In genomic region chr2:207584952-207585351, GRCh38 we compare ENCODE assay signal across 22 cellular contexts. TPM values are rescaled to one million over a fixed set of nuclear protein-coding genes. Genes with fewer than 3 reads are reported as not detected.
A peak's percentile ranks its signal among the peaks of the same experiment; 100 is the strongest.
DNase-seq lines count a peak whose midpoint lies in the region; ATAC-seq and TF ChIP-seq lines count a peak whose summit lies in the region.
"Had no signal": no experiment of that assay in that cellular context is flagged by ENCODE, and none has a peak within 500 bp of the region (broad histone marks: within the 10 kb centered on the region; RNA-seq: fewer than 3 reads in every experiment).

No MANE protein-coding gene starts in this region.

- ATAC-seq in heart left ventricle: peak; percentile 47 to 68 (median 55)
- ATAC-seq in CD8-positive, alpha-beta T cell: no peak
- ATAC-seq in naive thymus-derived CD4-positive, alpha-beta T cell: no peak
- no peak for ATAC-seq in GM21515 (IDR thresholded peaks at IDR 0.05; ENCODE audit: unreplicated experiment)
- ATAC-seq in mucosa of descending colon: no peak
- ATAC-seq: HCT116 had no signal

- H3K36me3 ChIP-seq in heart left ventricle (peaks cover 0 to 95% (median 73%) of the 10 kb centered on the region in 9 donors), left ventricle myocardium inferior (peaks cover 77% of the 10 kb centered on the region), mucosa of descending colon (ENCODE audit: low read depth) (no peaks in the 10 kb centered on the region)
- peaks cover 13% of the 10 kb centered on the region for H3K36me3 ChIP-seq in CD8-positive, alpha-beta T cell (ENCODE audit: insufficient read depth, low read length)
- H3K36me3 ChIP-seq in naive thymus-derived CD4-positive, alpha-beta T cell (ENCODE audit: control insufficient read depth in 2 of 3, insufficient read depth in 3 of 3, low read length in 3 of 3): peaks cover 5 to 47% (median 6%) of the 10 kb centered on the region in 3 experiments

- POLR2A ChIA-PET in CD8-positive, alpha-beta T cell (lab: Charles Lee): interaction anchor here (1.6 kb wide), 1 partner anchor 54 kb away, joined by 5 read pairs; no protein-coding TSS in a partner anchor
- POLR2A ChIA-PET in naive thymus-derived CD4-positive, alpha-beta T cell (lab: Charles Lee): interaction anchor here (0.6 kb wide), 1 partner anchor 80 kb away, joined by 3 read pairs; no protein-coding TSS in a partner anchor

- no peak for TF ChIP-seq CTCF in heart left ventricle (IDR thresholded peaks at IDR 0.05)
- TF ChIP-seq CTCF in left ventricle myocardium inferior (IDR thresholded peaks at IDR 0.05; ENCODE audit: borderline replicate concordance): no peak
- TF ChIP-seq CTCF in CD8-positive, alpha-beta T cell (IDR thresholded peaks at IDR 0.05): no peak
- no peak for TF ChIP-seq CTCF in endothelial cell (IDR thresholded peaks at IDR 0.05; ENCODE audit: unreplicated experiment)
- no peak for TF ChIP-seq CTCF in GM10266 (IDR thresholded peaks at IDR 0.05; ENCODE audit: control insufficient read depth, insufficient read depth, low read depth, missing control alignments)
- no peak for TF ChIP-seq CTCF in mucosa of descending colon (IDR thresholded peaks at IDR 0.05)

- H3K27me3 Mint-ChIP-seq in CD8-positive, alpha-beta T cell (ENCODE audit: low read depth): no peaks in the 10 kb centered on the region
- H3K27me3 Mint-ChIP-seq in endothelial cell (ENCODE audit: unreplicated experiment): peaks cover 3% of the 10 kb centered on the region
- no peaks in the 10 kb centered on the region for H3K27me3 Mint-ChIP-seq in naive thymus-derived CD4-positive, alpha-beta T cell
- H3K27me3 Mint-ChIP-seq: CD4-positive, alpha-beta memory T cell; IgD-negative memory B cell had no signal

- peaks cover 86% of the 10 kb centered on the region for H3K36me3 Mint-ChIP-seq in CD8-positive, alpha-beta T cell
- H3K36me3 Mint-ChIP-seq in endothelial cell (ENCODE audit: low read depth, unreplicated experiment): peaks cover 40% of the 10 kb centered on the region
- H3K36me3 Mint-ChIP-seq in naive thymus-derived CD4-positive, alpha-beta T cell: peaks cover 32 to 77% (median 67%) of the 10 kb centered on the region in 5 donors

- H3K9me3 ChIP-seq in heart left ventricle (no peaks in the 10 kb centered on the region), left ventricle myocardium inferior (replicated peaks) (no peaks in the 10 kb centered on the region), mucosa of descending colon (no peaks in the 10 kb centered on the region)
- H3K9me3 ChIP-seq in CD8-positive, alpha-beta T cell (ENCODE audit: low read length): no peaks in the 10 kb centered on the region
- no peaks in the 10 kb centered on the region for H3K9me3 ChIP-seq in naive thymus-derived CD4-positive, alpha-beta T cell (ENCODE audit: control insufficient read depth in 2 of 3, low read length in 3 of 3)
- H3K9me3 ChIP-seq: SJCRH30 had no signal

- peak overlapping the region; percentile 56 for H3K27ac Mint-ChIP-seq in CD8-positive, alpha-beta T cell
- H3K27ac Mint-ChIP-seq in endothelial cell (ENCODE audit: unreplicated experiment): no peak overlapping the region
- H3K27ac Mint-ChIP-seq in naive thymus-derived CD4-positive, alpha-beta T cell: peak overlapping the region in 7 of 9 donors; percentile 27 to 71 (median 46)

- DNase-seq in heart left ventricle (peak in 3 of 5 donors; percentile 15 to 51 (median 30)), left ventricle myocardium inferior (no peak), endothelial cell (ENCODE audit: low spot score) (no peak), GM10266 (ENCODE audit: extremely low spot score) (no peak), mucosa of descending colon (no peak)
- no peak for DNase-seq in CD8-positive, alpha-beta T cell
- no peak for DNase-seq in naive thymus-derived CD4-positive, alpha-beta T cell
- DNase-seq: Calu3; CD4-positive, alpha-beta memory T cell; DMS153; NCI-H1694; NCI-H2081; NCI-H2171; NCI-H345; NCI-H524; NCI-H774; NK-92 treated with Interleukin-12 subunit alpha and Interleukin-12 subunit beta, amount 100 ng/mL, for 24 hours; SJCRH30 had no signal

- no peaks in the 10 kb centered on the region for H3K9me3 Mint-ChIP-seq in CD8-positive, alpha-beta T cell
- H3K9me3 Mint-ChIP-seq in endothelial cell (ENCODE audit: unreplicated experiment): no peaks in the 10 kb centered on the region
- peaks cover 0 to 8% (median 0%) of the 10 kb centered on the region in 11 donors for H3K9me3 Mint-ChIP-seq in naive thymus-derived CD4-positive, alpha-beta T cell
- H3K9me3 Mint-ChIP-seq: CD4-positive, alpha-beta memory T cell had no signal

- no peak for TF ChIP-seq POLR2A in heart left ventricle (IDR thresholded peaks at IDR 0.05)

- 67 to 77% (median 72%) methylated on average over 4 of the region's 4 CpGs for WGBS in heart left ventricle, 4 donors

- no peak overlapping the region for H3K4me3 Mint-ChIP-seq in CD8-positive, alpha-beta T cell
- H3K4me3 Mint-ChIP-seq in endothelial cell (ENCODE audit: unreplicated experiment): peak overlapping the region; percentile 18
- H3K4me3 Mint-ChIP-seq in naive thymus-derived CD4-positive, alpha-beta T cell: no peak overlapping the region
- H3K4me3 Mint-ChIP-seq: CD4-positive, alpha-beta memory T cell; IgD-negative memory B cell had no signal

- intact Hi-C loops in heart left ventricle (cut with DNase I) (no loop called here), left ventricle myocardium inferior (cut with micrococcal nuclease) (no loop called here), mucosa of descending colon (cut with DNase I, micrococcal nuclease) (no loop called here)
- intact Hi-C loops in CD8-positive, alpha-beta T cell (cut with DNase I, micrococcal nuclease): no loop called here
- intact Hi-C loops in naive thymus-derived CD4-positive, alpha-beta T cell (cut with micrococcal nuclease): loop anchor here in 1 of 2 donors (10.0 kb wide), 1 partner anchor 50 kb away; no protein-coding TSS in a partner anchor

- H3K4me3 ChIP-seq in heart left ventricle (no peak overlapping the region), left ventricle myocardium inferior (no peak overlapping the region), mucosa of descending colon (no peak overlapping the region)
- H3K4me3 ChIP-seq in CD8-positive, alpha-beta T cell (ENCODE audit: low read depth, low read length): no peak overlapping the region
- H3K4me3 ChIP-seq in naive thymus-derived CD4-positive, alpha-beta T cell (ENCODE audit: low read length): no peak overlapping the region
- H3K4me3 ChIP-seq: SJCRH30 had no signal

- H3K4me1 ChIP-seq in heart left ventricle (peaks cover 0 to 1% (median 0%) of the 10 kb centered on the region in 12 donors), left ventricle myocardium inferior (peaks cover 5% of the 10 kb centered on the region), mucosa of descending colon (ENCODE audit: low read depth) (no peaks in the 10 kb centered on the region)
- H3K4me1 ChIP-seq in CD8-positive, alpha-beta T cell (ENCODE audit: insufficient read depth, low read length): no peaks in the 10 kb centered on the region
- H3K4me1 ChIP-seq in naive thymus-derived CD4-positive, alpha-beta T cell (ENCODE audit: control insufficient read depth in 2 of 2, insufficient read depth in 2 of 2, low read length in 2 of 2): no peaks in the 10 kb centered on the region
- H3K4me1 ChIP-seq: SJCRH30 had no signal

- H3K27me3 ChIP-seq in heart left ventricle (no peaks in the 10 kb centered on the region), left ventricle myocardium inferior (ENCODE audit: low read depth) (no peaks in the 10 kb centered on the region)
- H3K27me3 ChIP-seq in CD8-positive, alpha-beta T cell (ENCODE audit: insufficient read depth, low read length): no peaks in the 10 kb centered on the region
- no peaks in the 10 kb centered on the region for H3K27me3 ChIP-seq in naive thymus-derived CD4-positive, alpha-beta T cell (ENCODE audit: control insufficient read depth in 2 of 2, insufficient read depth in 2 of 2, low read length in 2 of 2)
- H3K27me3 ChIP-seq: SJCRH30 had no signal

- H3K27ac ChIP-seq in heart left ventricle: no peak overlapping the region
- no peak overlapping the region for H3K27ac ChIP-seq in left ventricle myocardium inferior (replicated peaks)
- no peak overlapping the region for H3K27ac ChIP-seq in CD8-positive, alpha-beta T cell (ENCODE audit: low read depth, low read length)
- H3K27ac ChIP-seq in naive thymus-derived CD4-positive, alpha-beta T cell (ENCODE audit: low read depth, low read length): no peak overlapping the region
- H3K27ac ChIP-seq: RWPE1, SJCRH30 had no signal

- CTCF ChIA-PET in CD8-positive, alpha-beta T cell (lab: Charles Lee): no interaction called here
- CTCF ChIA-PET in naive thymus-derived CD4-positive, alpha-beta T cell (lab: Charles Lee): no interaction called here

- peaks cover 19% of the 10 kb centered on the region for H3K4me1 Mint-ChIP-seq in CD8-positive, alpha-beta T cell (ENCODE audit: low read depth)
- no peaks in the 10 kb centered on the region for H3K4me1 Mint-ChIP-seq in endothelial cell (ENCODE audit: unreplicated experiment)
- H3K4me1 Mint-ChIP-seq in naive thymus-derived CD4-positive, alpha-beta T cell: peaks cover 5 to 54% (median 18%) of the 10 kb centered on the region in 7 donors

RNA-seq across cellular contexts. Expression of gene METTL21A, which starts 40.2 kb away (rescaled TPM):
- total RNA-seq in heart left ventricle (10 to 100 TPM; 10.2 to 27.6 (median 14.6) TPM), left ventricle myocardium inferior (12.5 TPM), endothelial cell (ENCODE audit: unreplicated experiment) (14.9 TPM), mucosa of descending colon (10 to 100 TPM in 2 of 3 donors, 1 to 10 TPM in 1; 9.6 to 21.5 (median 15.2) TPM)
- polyA plus RNA-seq in heart left ventricle: 10 to 100 TPM; 13.3 to 27.4 TPM
- 10 to 100 TPM; 12.3 to 12.4 TPM for total RNA-seq in CD8-positive, alpha-beta T cell
- 10 to 100 TPM; 14.6 to 20.5 (median 19.6) TPM for total RNA-seq in naive thymus-derived CD4-positive, alpha-beta T cell
- polyA plus RNA-seq in naive thymus-derived CD4-positive, alpha-beta T cell: 10 to 100 TPM; 39.9 to 40.2 TPM

RNA-seq across cellular contexts. Expression of gene CREB1, which starts 55.2 kb away (rescaled TPM):
- total RNA-seq in heart left ventricle (10 to 100 TPM; 32.1 to 58.9 (median 49.3) TPM), left ventricle myocardium inferior (50.5 TPM), endothelial cell (ENCODE audit: unreplicated experiment) (76.8 TPM), mucosa of descending colon (10 to 100 TPM; 51.1 to 65.0 (median 53.3) TPM)
- 1 to 10 TPM; 4.3 to 9.0 TPM for polyA plus RNA-seq in heart left ventricle
- 10 to 100 TPM; 43.9 to 51.4 TPM for total RNA-seq in CD8-positive, alpha-beta T cell
- total RNA-seq in naive thymus-derived CD4-positive, alpha-beta T cell: 100 to 1,000 TPM in 4 of 5 experiments, 10 to 100 TPM in 1; 89.7 to 141 (median 115) TPM
- polyA plus RNA-seq in naive thymus-derived CD4-positive, alpha-beta T cell: 10 to 100 TPM; 71.1 to 85.7 TPM

Comparison
In these comparisons a context has a peak if more than half of its experiments do, and no peak if none do; other contexts are left out.
1. DNase-seq: peak in heart left ventricle (3 of 5); none in left ventricle myocardium inferior (single experiment), CD8-positive, alpha-beta T cell (0 of 7), endothelial cell (single experiment), naive thymus-derived CD4-positive, alpha-beta T cell (0 of 9), GM10266 (single experiment) and mucosa of descending colon (0 of 3).
2. ATAC-seq: peak in heart left ventricle (4 of 4); none in CD8-positive, alpha-beta T cell (single experiment), naive thymus-derived CD4-positive, alpha-beta T cell (single experiment), GM21515 (single experiment) and mucosa of descending colon (single experiment).